Comparison of ENCODE assay signal across 26 cellular contexts in genomic region chr3:112644453-112644852, GRCh38. TPM values are rescaled to one million over a fixed set of nuclear protein-coding genes. Genes with fewer than 3 reads are reported as not detected.
"Had no signal": no experiment of that assay in that cellular context is flagged by ENCODE, and none has a peak within 500 bp of the region (broad histone marks: within the 10 kb centered on the region; RNA-seq: fewer than 3 reads in every experiment).

No MANE protein-coding gene starts in this region.

- H3K27me3 ChIP-seq: body of pancreas, left lung, suprapubic skin, uterus had no signal

- ATAC-seq: body of pancreas; esophagus mucosa; left lung; naive thymus-derived CD8-positive, alpha-beta T cell; sciatic nerve; stimulated activated memory B cell treated with anti-CD40 and anti-IgM and Interleukin-4, amounts not matched to agents 10 μg/mL and 1 μg/mL and 100 μg/mL, for 72 hours; WTC11 had no signal

- H3K4me3 Mint-ChIP-seq: activated CD4-positive, alpha-beta memory T cell treated with anti-CD3 and anti-CD28 coated beads for 36 hours; activated naive CD4-positive, alpha-beta T cell treated with anti-CD3 and anti-CD28 coated beads, Interleukin-2, amount 10 ng/mL, durations not matched to agents 7 days and 5 days; mesothelial cell of epicardium; naive thymus-derived CD8-positive, alpha-beta T cell; stimulated activated memory B cell treated with anti-CD40 and anti-IgM and Interleukin-4, amounts not matched to agents 10 μg/mL and 1 μg/mL and 100 μg/mL, for 72 hours; T-helper 1 cell treated with Interleukin-12 subunit alpha and Interleukin-12 subunit beta and Interleukin-4 antibody, amounts not matched to agents 30 μg/mL and 1 μg/mL, for 36 hours; WTC11 had no signal

- H3K36me3 ChIP-seq: left lung, stomach, suprapubic skin, transverse colon, uterus had no signal

- H3K27ac ChIP-seq: body of pancreas, left lung, stomach, suprapubic skin, transverse colon had no signal

- H3K9me3 Mint-ChIP-seq: activated CD4-positive, alpha-beta memory T cell treated with anti-CD3 and anti-CD28 coated beads for 36 hours; activated naive CD4-positive, alpha-beta T cell treated with anti-CD3 and anti-CD28 coated beads, Interleukin-2, amount 10 ng/mL, durations not matched to agents 7 days and 5 days; mesothelial cell of epicardium; naive thymus-derived CD8-positive, alpha-beta T cell; stimulated activated memory B cell treated with anti-CD40 and anti-IgM and Interleukin-4, amounts not matched to agents 10 μg/mL and 1 μg/mL and 100 μg/mL, for 72 hours had no signal

- H3K36me3 Mint-ChIP-seq: activated CD4-positive, alpha-beta memory T cell treated with anti-CD3 and anti-CD28 coated beads for 36 hours; activated naive CD4-positive, alpha-beta T cell treated with anti-CD3 and anti-CD28 coated beads, Interleukin-2, amount 10 ng/mL, durations not matched to agents 7 days and 5 days; mesothelial cell of epicardium; naive thymus-derived CD8-positive, alpha-beta T cell; stimulated activated memory B cell treated with anti-CD40 and anti-IgM and Interleukin-4, amounts not matched to agents 10 μg/mL and 1 μg/mL and 100 μg/mL, for 72 hours; WTC11 had no signal

- H3K9me3 ChIP-seq: body of pancreas, left lung, stomach, suprapubic skin, transverse colon, uterus had no signal

- DNase-seq: activated CD4-positive, alpha-beta memory T cell treated with anti-CD3 and anti-CD28 coated beads for 36 hours; activated CD4-positive, alpha-beta T cell treated with anti-CD3 and anti-CD28 coated beads for 4 hours; activated effector memory CD4-positive, alpha-beta T cell treated with anti-CD3 and anti-CD28 coated beads, Interleukin-2, amount 50 U/mL, for 16 hours; activated naive CD4-positive, alpha-beta T cell treated with anti-CD3 and anti-CD28 coated beads, Interleukin-2, amount 10 ng/mL, durations not matched to agents 7 days and 5 days; activated T-cell treated with anti-CD3 and anti-CD28 coated beads for 4 hours; anterior cingulate cortex; body of pancreas; effector memory CD4-positive, alpha-beta T cell; foreskin melanocyte; kidney glomerular epithelial cell; left lung; naive thymus-derived CD8-positive, alpha-beta T cell; small intestine; stimulated activated CD4-positive, alpha-beta T cell treated with anti-CD3 and anti-CD28 coated beads, Interleukin-15, amount 100 ng/mL, for 24 hours; stomach; T1000; transverse colon; uterus had no signal

- H3K4me3 ChIP-seq: body of pancreas, left lung, lung, stomach, suprapubic skin, transverse colon, uterus had no signal

- H3K27ac Mint-ChIP-seq: activated CD4-positive, alpha-beta memory T cell treated with anti-CD3 and anti-CD28 coated beads for 36 hours; activated naive CD4-positive, alpha-beta T cell treated with anti-CD3 and anti-CD28 coated beads, Interleukin-2, amount 10 ng/mL, durations not matched to agents 7 days and 5 days; mesothelial cell of epicardium; naive thymus-derived CD8-positive, alpha-beta T cell; stimulated activated memory B cell treated with anti-CD40 and anti-IgM and Interleukin-4, amounts not matched to agents 10 μg/mL and 1 μg/mL and 100 μg/mL, for 72 hours; WTC11 had no signal

RNA-seq across cellular contexts. Expression of gene CCDC80, which starts 3.5 kb away (rescaled TPM):
- total RNA-seq: activated CD4-positive, alpha-beta memory T cell treated with anti-CD3 and anti-CD28 coated beads for 36 hours; naive thymus-derived CD8-positive, alpha-beta T cell had no signal
